20 cellular contexts compared by ENCODE assay signal in the genomic region with DNA sequence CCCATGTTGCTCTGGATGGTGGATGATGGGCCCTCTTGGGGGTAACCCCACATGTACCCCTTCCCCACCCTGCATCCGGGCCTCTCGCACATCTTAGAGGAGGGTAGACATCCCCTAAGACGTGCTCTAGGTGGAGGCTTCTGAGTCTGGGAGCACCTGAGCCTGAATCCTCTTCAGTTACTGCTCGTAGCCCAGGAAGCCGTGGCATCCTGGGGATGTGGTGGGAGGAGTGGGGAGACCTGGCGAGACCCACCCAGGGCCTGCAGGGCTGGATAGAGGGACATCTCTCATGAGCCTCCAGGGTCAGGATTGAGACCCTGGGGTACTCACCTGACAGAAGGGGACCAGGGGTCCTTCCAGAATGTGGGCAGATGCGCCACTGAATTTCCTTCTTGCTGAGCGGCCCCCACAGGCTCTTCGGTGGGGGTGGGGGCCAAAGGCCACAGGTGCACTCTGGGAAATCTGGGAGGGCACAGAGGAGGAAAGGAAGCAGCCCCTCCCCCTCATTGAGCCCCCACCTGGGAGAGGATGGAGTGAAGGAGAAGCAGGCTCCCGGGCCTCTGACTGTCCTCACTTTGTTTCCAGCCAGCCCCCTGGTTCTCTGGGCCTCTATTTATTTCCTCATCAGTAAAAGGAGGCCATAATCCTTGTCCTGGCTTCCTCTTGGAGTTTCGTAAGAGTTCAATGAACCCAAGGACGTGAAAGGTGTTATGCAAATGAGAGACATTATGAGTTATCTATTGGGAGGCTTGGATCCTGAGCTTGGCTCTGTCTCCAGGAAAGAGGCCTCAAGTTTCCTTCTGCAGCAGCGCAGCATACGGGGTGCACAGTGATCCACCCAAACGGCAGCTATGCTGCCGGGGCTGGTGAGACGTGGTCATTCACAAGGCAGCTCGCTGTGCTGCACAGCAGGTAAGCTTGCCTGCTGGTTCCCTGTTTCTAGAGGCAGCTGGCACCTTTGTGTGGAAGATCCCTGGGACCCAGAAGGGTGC. TPM values are rescaled to one million over a fixed set of nuclear protein-coding genes. Genes with fewer than 3 reads are reported as not detected.
A peak's percentile ranks its signal among the peaks of the same experiment; 100 is the strongest.
DNase-seq lines count a peak whose midpoint lies in the region; ATAC-seq and TF ChIP-seq lines count a peak whose summit lies in the region.
"Had no signal": no experiment of that assay in that cellular context is flagged by ENCODE, and none has a peak within 500 bp of the region (broad histone marks: within the 10 kb centered on the region; RNA-seq: fewer than 3 reads in every experiment).

No MANE protein-coding gene starts in this region.

- H3K9me1 ChIP-seq in IMR-90 (ENCODE audit: insufficient read depth, low read length), result no peaks in the 10 kb centered on the region

- no peak overlapping the region for H3K4ac ChIP-seq in IMR-90 (ENCODE audit: low read depth, low read length)

- H3K4me1 ChIP-seq in IMR-90 (ENCODE audit: control insufficient read depth, insufficient read depth, low read length), result no peaks in the 10 kb centered on the region
- H3K4me1 ChIP-seq: gastroesophageal sphincter had no signal

- no peak overlapping the region for H2AK9ac ChIP-seq in IMR-90 (replicated peaks; ENCODE audit: low read depth, low read length, poor library complexity)

- peaks cover 17% of the 10 kb centered on the region; the same call in 1 of the 2 replicates for H3K27me3 ChIP-seq in IMR-90 (ENCODE audit: control insufficient read depth, insufficient read depth, low read length)
- H3K27me3 ChIP-seq: BE2C, gastroesophageal sphincter, neutrophil, suprapubic skin had no signal

- H2AK5ac ChIP-seq in IMR-90 (ENCODE audit: low read depth, low read length), result no peak overlapping the region

- intact Hi-C loops in IMR-90 (cut with micrococcal nuclease) (no loop called here), left colon (cut with DNase I, micrococcal nuclease) (no loop called here)

- no peak for TF ChIP-seq CTCF in IMR-90 (conservative IDR thresholded peaks at IDR 0.05; ENCODE audit: low read depth, low read length)

- in situ Hi-C loops in Caki2 (cut with HindIII; ENCODE audit: low pct_unique_long_range_greater_than_20kb, low sequenced_read_pairs) (no loop called here), IMR-90 (cut with MboI; ENCODE audit: low sequenced_read_pairs) (no loop called here)

- peak overlapping the region; percentile 51 for H2AFZ ChIP-seq in IMR-90 (replicated peaks; ENCODE audit: low read length, poor library complexity)
- H2AFZ ChIP-seq: PC-9 had no signal

- no peak overlapping the region for H3K18ac ChIP-seq in IMR-90 (ENCODE audit: low read depth, low read length)

- H2BK15ac ChIP-seq in IMR-90 (ENCODE audit: low read depth, low read length), result no peak overlapping the region

- no peak overlapping the region for H3K9ac ChIP-seq in IMR-90 (ENCODE audit: low read depth, low read length)

- H3K79me1 ChIP-seq in IMR-90 (ENCODE audit: low read depth in 1 of 2, low read length in 2 of 2), result no peaks in the 10 kb centered on the region

- H4K20me1 ChIP-seq in IMR-90 (ENCODE audit: insufficient read depth, low read length), result no peaks in the 10 kb centered on the region; the same call in 1 of the 2 replicates

- no peaks in the 10 kb centered on the region for H3K36me3 ChIP-seq in IMR-90 (ENCODE audit: control insufficient read depth, insufficient read depth, low read length)
- H3K36me3 ChIP-seq: BE2C, gastroesophageal sphincter, neutrophil, suprapubic skin had no signal

- no peak overlapping the region for H4K5ac ChIP-seq in IMR-90 (ENCODE audit: low read depth, low read length)

- no TSS peak for BruUV-seq in IMR-90 (replicated peaks; lab: Mats Ljungman, UMichigan)

- H4K91ac ChIP-seq in IMR-90 (ENCODE audit: insufficient read depth, low read depth, low read length), result no peak overlapping the region

- H2BK5ac ChIP-seq in IMR-90 (ENCODE audit: low read depth, low read length, poor library complexity, severe bottlenecking), result no peak overlapping the region

- TF ChIP-seq POLR2A in IMR-90 (IDR thresholded peaks at IDR 0.05; ENCODE audit: low read depth, low read length), result no peak

- H3K4me2 ChIP-seq in IMR-90 (ENCODE audit: low read depth, low read length), result no peak overlapping the region
- H3K4me2 ChIP-seq: PC-9 had no signal

- WGBS in IMR-90 (ENCODE audit: extremely low coverage in 2 of 2, insufficient read length in 1 of 2), 2 experiments, result 75% methylated on average over 7 of the region's 18 CpGs; no CpG with 5 or more reads in 1 of the 2 experiments

- no peak overlapping the region for H2BK120ac ChIP-seq in IMR-90 (ENCODE audit: low read depth, low read length)

- dilution Hi-C loops in IMR-90 (cut with HindIII; ENCODE audit: low sequenced_read_pairs, unreplicated experiment), result no loop called here

- H2BK20ac ChIP-seq in IMR-90 (ENCODE audit: low read depth, low read length), result no peak overlapping the region

- peak; percentile 40 for DNase-seq in Caki2 (ENCODE audit: low read depth)
- DNase-seq in IMR-90, result no peak
- DNase-seq in amniotic epithelial cell (ENCODE audit: low read depth), result peak; percentile 66
- DNase-seq in left colon, result peak in 1 of 2 donors; percentile 61
- DNase-seq in HUDEP-2 (lab: John Stamatoyannopoulos, UW; ENCODE audit: unreplicated experiment in 76 of 76), result no peak
- no peak for DNase-seq in iPS-NIHi11 (ENCODE audit: low spot score)
- no peak for DNase-seq in NCI-H1694 (lab: John Stamatoyannopoulos, UW)
- DNase-seq: amniotic stem cell; BE2C; midbrain; MM.1S; NCI-H446; PC-9; stimulated activated CD8-positive, alpha-beta memory T cell treated with anti-CD3 and anti-CD28 coated beads, Interleukin-4, amount 100 ng/mL, for 48 hours had no signal

- TF ChIP-seq RAD21 in IMR-90 (IDR thresholded peaks at IDR 0.05; ENCODE audit: low read length), result no peak

- H3K27ac ChIP-seq in IMR-90 (ENCODE audit: insufficient read depth, low read length), result no peak overlapping the region
- H3K27ac ChIP-seq: gastroesophageal sphincter, neutrophil, PC-9, suprapubic skin had no signal

- no peaks in the 10 kb centered on the region for H3K9me3 ChIP-seq in IMR-90 (ENCODE audit: control insufficient read depth, insufficient read depth, low read length)
- H3K9me3 ChIP-seq: BE2C, gastroesophageal sphincter, neutrophil, suprapubic skin had no signal

- no peak overlapping the region for H4K8ac ChIP-seq in IMR-90 (ENCODE audit: low read depth in 2 of 2, low read length in 2 of 2)

- no peak overlapping the region for H3K56ac ChIP-seq in IMR-90 (ENCODE audit: extremely low read depth, insufficient read depth, low read length)

- CTCF ChIA-PET in IMR-90 (lab: Yijun Ruan, JAX), result no interaction called here

- POLR2A ChIA-PET in IMR-90 (lab: Charles Lee; ENCODE audit: unreplicated experiment), result no interaction called here

- no peak overlapping the region for H3K23ac ChIP-seq in IMR-90 (ENCODE audit: low read depth, low read length)

- H3K14ac ChIP-seq in IMR-90 (replicated peaks; ENCODE audit: low read depth, low read length), result no peak overlapping the region

- no peak overlapping the region for H3K4me3 ChIP-seq in IMR-90 (ENCODE audit: insufficient read depth, low read depth, low read length)
- H3K4me3 ChIP-seq: gastroesophageal sphincter, PC-9, suprapubic skin had no signal

- ATAC-seq in IMR-90 (ENCODE audit: low read depth), result no peak
- ATAC-seq in left colon, result peak; percentile 91
- ATAC-seq in GM21526 (IDR thresholded peaks at IDR 0.05; ENCODE audit: low FRiP score, unreplicated experiment), result no peak
- ATAC-seq: gastroesophageal sphincter, sciatic nerve had no signal

TF ChIP-seq in IMR-90, 13 proteins besides CTCF, POLR2A, EP300 and RAD21:
- TF ChIP-seq BHLHE40 (IDR thresholded peaks at IDR 0.05; ENCODE audit: low read depth, low read length), result no peak
- no peak for TF ChIP-seq NFE2L2 (IDR thresholded peaks at IDR 0.05; ENCODE audit: low read depth, low read length)

RNA-seq across cellular contexts. Expression of a gene that starts 31.2 kb away (rescaled TPM):
- total RNA-seq in Caki2 (2014; rRNA removed; shearing (Covaris generic); ENCODE audit: low replicate concordance), result 0.20 and 1.5 TPM in 2 replicates
- total RNA-seq in IMR-90 (2012; rRNA removed), result not detected in 2 replicates
- polyA plus RNA-seq in IMR-90 (2012; rRNA removed), result not detected in 2 replicates
- 0.01 TPM in 1 of 2 replicates, not detected in the other for polyA plus RNA-seq in IMR-90 (2012; cell fraction: cytosol; rRNA removed)
- not detected in 2 replicates for polyA plus RNA-seq in IMR-90 (2012; cell fraction: nucleus; rRNA removed; ENCODE audit: low replicate concordance)
- total RNA-seq in left colon, result not detected
- total RNA-seq: activated T-helper 2 cell treated with anti-CD3 and anti-CD28 coated beads, Interferon-gamma antibody, Interleukin-2, Interleukin-4, amounts not matched to agents 10 μg/mL and 5 μg/mL and 100 μg/mL, durations not matched to agents 14 hours and 24 hours and 36 hours; gastroesophageal sphincter had no signal

RNA-seq across cellular contexts. Expression of a gene that starts 44.1 kb away (rescaled TPM):
- total RNA-seq in Caki2 (2014; rRNA removed; shearing (Covaris generic); ENCODE audit: low replicate concordance), result 198 and 250 TPM in 2 replicates
- total RNA-seq in IMR-90 (2012; rRNA removed) (192 and 224 TPM in 2 replicates), left colon (10 to 100 TPM; 17.2 to 22.7 TPM)
- 120 and 129 TPM in 2 replicates for polyA plus RNA-seq in IMR-90 (2012; rRNA removed)
- polyA plus RNA-seq in IMR-90 (2012; cell fraction: cytosol; rRNA removed), result 59.5 and 86.9 TPM in 2 replicates
- 17.7 and 49.2 TPM in 2 replicates for polyA plus RNA-seq in IMR-90 (2012; cell fraction: nucleus; rRNA removed; ENCODE audit: low replicate concordance)

Comparison
In these comparisons a context has a peak if more than half of its experiments do, and no peak if none do; other contexts are left out.
1. DNase-seq: peak in Caki2 (single experiment) and amniotic epithelial cell (single experiment); none in IMR-90 (single experiment), HUDEP-2 (0 of 76), iPS-NIHi11 (single experiment) and NCI-H1694 (single experiment).